ENCODE assay signal across 1 cellular context in genomic region chr1:181893937-181894336, GRCh38.
TF ChIP-seq lines count a peak whose summit lies in the region.

No MANE protein-coding gene starts in this region.

TF ChIP-seq in K562, 482 proteins besides CTCF, POLR2A, EP300 and RAD21 (continued from another document):
- TF ChIP-seq CBFA2T2 (conservative IDR thresholded peaks at IDR 0.05) (peak; percentile 39), USF2 (CRISPR knock-in tag; IDR thresholded peaks at IDR 0.05) (peak; percentile 78), NCOR1 (IDR thresholded peaks at IDR 0.05) (0 out of 2 replicates have a peak, but pooled peaks have one; percentile 19), BCL6 (CRISPR knock-in tag; IDR thresholded peaks at IDR 0.05) (no peak), E2F8 (IDR thresholded peaks at IDR 0.05; ENCODE audit: low read depth, partially characterized antibody) (no peak), RAD51 (IDR thresholded peaks at IDR 0.05; ENCODE audit: borderline replicate concordance, low read depth) (peak; percentile 57; the same call in 1 of the 2 replicates), E2F6 (IDR thresholded peaks at IDR 0.05; ENCODE audit: borderline replicate concordance in 1 of 2, extremely low read depth in 1 of 2, insufficient read depth in 1 of 2, insufficient read length in 1 of 2, low read depth in 1 of 2, low read length in 1 of 2, poor library complexity in 1 of 2, severe bottlenecking in 1 of 2) (no peak), HDAC1 (IDR thresholded peaks at IDR 0.05) (0 out of 4 replicates have a peak, but pooled peaks of 1 of the 2 experiments have one; percentile 13), FOXK2 (conservative IDR thresholded peaks at IDR 0.05 in 1 of 2, IDR thresholded peaks at IDR 0.05 in 1 of 2; ENCODE audit: low read depth in 2 of 2) (peak in 1 of 2 experiments; percentile 26; a peak in 1 of 4 replicates), NR2C2 (CRISPR knock-in tag; IDR thresholded peaks at IDR 0.05) (no peak), NR2C2 (tag; IDR thresholded peaks at IDR 0.05) (peak; percentile 57), MBD1 (CRISPR knock-in tag; IDR thresholded peaks at IDR 0.05) (no peak)
- TF ChIP-seq, protein P1, sequence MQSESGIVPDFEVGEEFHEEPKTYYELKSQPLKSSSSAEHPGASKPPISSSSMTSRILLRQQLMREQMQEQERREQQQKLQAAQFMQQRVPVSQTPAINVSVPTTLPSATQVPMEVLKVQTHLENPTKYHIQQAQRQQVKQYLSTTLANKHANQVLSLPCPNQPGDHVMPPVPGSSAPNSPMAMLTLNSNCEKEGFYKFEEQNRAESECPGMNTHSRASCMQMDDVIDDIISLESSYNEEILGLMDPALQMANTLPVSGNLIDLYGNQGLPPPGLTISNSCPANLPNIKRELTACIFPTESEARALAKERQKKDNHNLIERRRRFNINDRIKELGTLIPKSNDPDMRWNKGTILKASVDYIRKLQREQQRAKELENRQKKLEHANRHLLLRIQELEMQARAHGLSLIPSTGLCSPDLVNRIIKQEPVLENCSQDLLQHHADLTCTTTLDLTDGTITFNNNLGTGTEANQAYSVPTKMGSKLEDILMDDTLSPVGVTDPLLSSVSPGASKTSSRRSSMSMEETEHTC (IDR thresholded peaks at IDR 0.05): 0 out of 2 replicates have a peak, but pooled peaks have one; percentile 63
- TF ChIP-seq, protein P2, sequence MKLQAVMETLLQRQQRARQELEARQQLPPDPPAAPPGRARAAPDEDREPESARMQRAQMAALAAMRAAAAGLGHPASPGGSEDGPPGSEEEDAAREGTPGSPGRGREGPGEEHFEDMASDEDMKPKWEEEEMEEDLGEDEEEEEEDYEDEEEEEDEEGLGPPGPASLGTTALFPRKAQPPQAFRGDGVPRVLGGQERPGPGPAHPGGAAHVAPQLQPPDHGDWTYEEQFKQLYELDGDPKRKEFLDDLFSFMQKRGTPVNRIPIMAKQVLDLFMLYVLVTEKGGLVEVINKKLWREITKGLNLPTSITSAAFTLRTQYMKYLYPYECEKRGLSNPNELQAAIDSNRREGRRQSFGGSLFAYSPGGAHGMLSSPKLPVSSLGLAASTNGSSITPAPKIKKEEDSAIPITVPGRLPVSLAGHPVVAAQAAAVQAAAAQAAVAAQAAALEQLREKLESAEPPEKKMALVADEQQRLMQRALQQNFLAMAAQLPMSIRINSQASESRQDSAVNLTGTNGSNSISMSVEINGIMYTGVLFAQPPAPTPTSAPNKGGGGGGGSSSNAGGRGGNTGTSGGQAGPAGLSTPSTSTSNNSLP (IDR thresholded peaks at IDR 0.05; ENCODE audit: borderline replicate concordance, low read depth, low read length): no peak
